Comparison of ENCODE assay signal across 19 cellular contexts in the genomic region with DNA sequence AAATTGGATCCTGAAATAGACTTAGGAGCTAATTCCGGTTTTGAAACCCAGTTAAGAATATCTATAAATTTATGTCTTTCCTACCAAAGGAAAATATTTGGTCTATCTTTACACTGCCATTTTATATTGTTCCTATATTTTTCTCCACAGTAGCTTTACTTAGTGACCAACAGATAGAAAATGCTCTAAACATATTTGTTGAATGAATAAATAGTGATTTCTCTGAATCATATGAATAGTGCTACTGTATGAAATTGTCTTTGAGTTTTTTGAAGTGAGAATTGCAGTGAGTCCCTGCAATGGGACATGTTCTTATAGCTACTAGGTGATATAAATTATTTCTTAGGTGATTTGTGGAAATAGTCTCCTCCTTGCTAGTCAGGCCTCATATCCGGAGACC.
"Had no signal": no experiment of that assay in that cellular context is flagged by ENCODE, and none has a peak within 500 bp of the region (broad histone marks: within the 10 kb centered on the region; RNA-seq: fewer than 3 reads in every experiment).

No MANE protein-coding gene starts in this region.

- H3K4me3 ChIP-seq: esophagus muscularis mucosa, gastroesophageal sphincter, skin epidermis, thoracic aorta, transverse colon had no signal

- H3K27ac Mint-ChIP-seq: immature natural killer cell; naive thymus-derived CD4-positive, alpha-beta T cell; stimulated activated naive B cell treated with anti-CD40 and anti-IgM and Interleukin-4, amounts not matched to agents 10 μg/mL and 1 μg/mL and 100 μg/mL, for 72 hours; stimulated activated naive CD8-positive, alpha-beta T cell treated with anti-CD3 and anti-CD28 coated beads, Interleukin-15, amount 100 ng/mL, for 72 hours had no signal

- H3K4me1 Mint-ChIP-seq: immature natural killer cell had no signal

- H3K27me3 ChIP-seq: esophagus muscularis mucosa, gastroesophageal sphincter, transverse colon had no signal

- DNase-seq: effector memory CD4-positive, alpha-beta T cell; foreskin fibroblast; glutamatergic neuron; immature natural killer cell; left cardiac atrium; naive thymus-derived CD4-positive, alpha-beta T cell; posterior cingulate gyrus; stimulated activated CD4-positive, alpha-beta T cell treated with anti-CD3 and anti-CD28 coated beads, Interleukin-2, amount 100 ng/mL, for 24 hours; stimulated activated CD4-positive, alpha-beta T cell treated with anti-CD3 and anti-CD28 coated beads, Interleukin-4, amount 100 ng/mL, for 4 hours; stimulated activated naive B cell treated with anti-CD40 and anti-IgM and Interleukin-4, amounts not matched to agents 10 μg/mL and 1 μg/mL and 100 μg/mL, for 72 hours; stimulated activated naive CD8-positive, alpha-beta T cell treated with anti-CD3 and anti-CD28 coated beads, Interleukin-15, amount 100 ng/mL, for 72 hours; transverse colon had no signal

- H3K36me3 Mint-ChIP-seq: immature natural killer cell; naive thymus-derived CD4-positive, alpha-beta T cell; stimulated activated naive B cell treated with anti-CD40 and anti-IgM and Interleukin-4, amounts not matched to agents 10 μg/mL and 1 μg/mL and 100 μg/mL, for 72 hours had no signal

- H3K36me3 ChIP-seq: esophagus muscularis mucosa, gastroesophageal sphincter, neutrophil, thoracic aorta, transverse colon had no signal

- H3K4me3 Mint-ChIP-seq: immature natural killer cell; naive thymus-derived CD4-positive, alpha-beta T cell; stimulated activated naive B cell treated with anti-CD40 and anti-IgM and Interleukin-4, amounts not matched to agents 10 μg/mL and 1 μg/mL and 100 μg/mL, for 72 hours; stimulated activated naive CD8-positive, alpha-beta T cell treated with anti-CD3 and anti-CD28 coated beads, Interleukin-15, amount 100 ng/mL, for 72 hours had no signal

- H3K27ac ChIP-seq: epithelial cell of prostate, esophagus muscularis mucosa, gastroesophageal sphincter, neutrophil, skin epidermis, thoracic aorta, transverse colon had no signal

- ATAC-seq: gastroesophageal sphincter; left cardiac atrium; naive thymus-derived CD4-positive, alpha-beta T cell; sciatic nerve; stimulated activated naive B cell treated with anti-CD40 and anti-IgM and Interleukin-4, amounts not matched to agents 10 μg/mL and 1 μg/mL and 100 μg/mL, for 72 hours; stimulated activated naive CD8-positive, alpha-beta T cell treated with anti-CD3 and anti-CD28 coated beads, Interleukin-15, amount 100 ng/mL, for 72 hours had no signal

- H3K9me3 Mint-ChIP-seq: immature natural killer cell; naive thymus-derived CD4-positive, alpha-beta T cell; stimulated activated naive B cell treated with anti-CD40 and anti-IgM and Interleukin-4, amounts not matched to agents 10 μg/mL and 1 μg/mL and 100 μg/mL, for 72 hours; stimulated activated naive CD8-positive, alpha-beta T cell treated with anti-CD3 and anti-CD28 coated beads, Interleukin-15, amount 100 ng/mL, for 72 hours had no signal

- H3K9me3 ChIP-seq: esophagus muscularis mucosa, gastroesophageal sphincter, neutrophil, thoracic aorta, transverse colon had no signal
